ENCODE assay signal across 8 cellular contexts in the genomic region with DNA sequence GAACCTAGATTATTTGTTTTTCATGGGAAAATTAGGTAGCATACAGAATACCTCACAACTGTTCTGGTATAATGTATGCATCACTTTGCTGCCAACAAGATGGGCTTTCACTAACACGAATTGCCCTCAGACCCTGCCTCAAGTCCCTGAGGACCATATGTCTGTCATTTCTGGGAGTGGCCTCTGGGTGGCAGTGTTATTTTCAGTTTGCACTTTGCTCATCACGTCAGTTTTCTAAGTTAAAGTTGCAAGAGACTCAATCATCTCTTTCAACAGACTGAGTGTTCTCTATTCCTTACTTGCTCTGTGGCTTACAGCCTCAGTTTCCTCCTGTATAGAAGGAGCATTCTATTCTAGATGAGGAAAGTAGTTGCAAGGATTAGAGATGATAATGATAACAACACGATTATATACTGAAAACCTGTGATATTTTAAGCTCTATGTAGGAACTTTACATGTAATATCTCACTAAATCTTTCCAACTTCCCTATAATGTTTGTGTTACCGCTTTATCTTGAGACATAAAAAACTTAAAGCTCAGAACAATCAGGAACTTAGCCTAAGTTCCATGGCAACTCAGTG. TPM values are rescaled to one million over a fixed set of nuclear protein-coding genes. Genes with fewer than 3 reads are reported as not detected.
DNase-seq lines count a peak whose midpoint lies in the region; ATAC-seq and TF ChIP-seq lines count a peak whose summit lies in the region.

No MANE protein-coding gene starts in this region.

- CTCF ChIA-PET in activated CD8-positive, alpha-beta T cell treated with anti-CD3 and anti-CD28 coated beads, Interleukin-2, amount 10 ng/mL, durations not matched to agents 7 days and 5 days (lab: Charles Lee): interaction anchor here (0.6 to 3.8 kb wide), 31 partner anchors 10 to 537 kb away, joined by 3 to 43 read pairs (median 4); partner anchors contain the start of gene YTHDC2

- WGBS in endodermal cell (ENCODE audit: insufficient coverage in 1 of 2, insufficient read length in 1 of 2), 2 experiments: 33 to 46% methylated on average over 3 to 4 of the region's 4 CpGs

- DNase-seq in AG08396 (ENCODE audit: low spot score) (peak; percentile 55), NCI-H748 treated with DMSO at 0.1 percent for 48 hours (lab: John Stamatoyannopoulos, UW) (peak; percentile 52), endodermal cell (peak; percentile 90), mucosa of gallbladder (ENCODE audit: low spot score) (peak; percentile 52)
- DNase-seq in activated CD8-positive, alpha-beta T cell treated with anti-CD3 and anti-CD28 coated beads, Interleukin-2, amount 10 ng/mL, durations not matched to agents 7 days and 5 days: peak; percentile 75
- peak in 4 of 6 experiments; percentile 4 to 52 (median 34) for DNase-seq in stimulated activated naive CD4-positive, alpha-beta T cell (lab: John Stamatoyannopoulos, UW)

- H3K4me1 ChIP-seq in endodermal cell (ENCODE audit: control insufficient read depth, insufficient read depth, low read length): no peaks in the 10 kb centered on the region

- no peak overlapping the region for H3K4me3 ChIP-seq in endodermal cell (ENCODE audit: low read length)

- peak; percentile 83 for TF ChIP-seq CTCF in endodermal cell (conservative IDR thresholded peaks at IDR 0.05)

- no peaks in the 10 kb centered on the region for H3K9me3 Mint-ChIP-seq in activated CD8-positive, alpha-beta T cell treated with anti-CD3 and anti-CD28 coated beads, Interleukin-2, amount 10 ng/mL, durations not matched to agents 7 days and 5 days (ENCODE audit: insufficient read depth)
- no peaks in the 10 kb centered on the region for H3K9me3 Mint-ChIP-seq in endodermal cell

- peaks cover 18% of the 10 kb centered on the region for H3K36me3 Mint-ChIP-seq in activated CD8-positive, alpha-beta T cell treated with anti-CD3 and anti-CD28 coated beads, Interleukin-2, amount 10 ng/mL, durations not matched to agents 7 days and 5 days (ENCODE audit: low read depth)
- H3K36me3 Mint-ChIP-seq in endodermal cell (ENCODE audit: low read depth): no peaks in the 10 kb centered on the region

- no peak overlapping the region for H3K27ac ChIP-seq in endodermal cell (ENCODE audit: low read depth, low read length)

- H3K27ac Mint-ChIP-seq in activated CD8-positive, alpha-beta T cell treated with anti-CD3 and anti-CD28 coated beads, Interleukin-2, amount 10 ng/mL, durations not matched to agents 7 days and 5 days: peak overlapping the region; percentile 79
- no peak overlapping the region for H3K27ac Mint-ChIP-seq in endodermal cell

- no peaks in the 10 kb centered on the region for H3K9me3 ChIP-seq in endodermal cell (ENCODE audit: control insufficient read depth, low read length)

- no peak overlapping the region for H3K9ac ChIP-seq in endodermal cell (ENCODE audit: extremely low read depth, low read length, poor library complexity, severe bottlenecking)

- H3K36me3 ChIP-seq in endodermal cell (ENCODE audit: control insufficient read depth, insufficient read depth, low read length): no peaks in the 10 kb centered on the region

- peak overlapping the region; percentile 68 for H3K4me3 Mint-ChIP-seq in activated CD8-positive, alpha-beta T cell treated with anti-CD3 and anti-CD28 coated beads, Interleukin-2, amount 10 ng/mL, durations not matched to agents 7 days and 5 days
- no peak overlapping the region for H3K4me3 Mint-ChIP-seq in endodermal cell

- peak; percentile 85 for ATAC-seq in GM18519 (IDR thresholded peaks at IDR 0.05; ENCODE audit: low FRiP score, unreplicated experiment)
- peak; percentile 68 for ATAC-seq in HG03103 (IDR thresholded peaks at IDR 0.05; ENCODE audit: low read depth, unreplicated experiment)
- peak; percentile 58 for ATAC-seq in activated CD8-positive, alpha-beta T cell treated with anti-CD3 and anti-CD28 coated beads, Interleukin-2, amount 10 ng/mL, durations not matched to agents 7 days and 5 days

- POLR2A ChIA-PET in activated CD8-positive, alpha-beta T cell treated with anti-CD3 and anti-CD28 coated beads, Interleukin-2, amount 10 ng/mL, durations not matched to agents 7 days and 5 days (lab: Charles Lee): interaction anchor here (0.5 to 1.3 kb wide), 4 partner anchors 18 to 387 kb away, joined by 3 to 7 read pairs (median 4); partner anchors contain the start of gene YTHDC2

- H3K27me3 ChIP-seq in endodermal cell (ENCODE audit: control insufficient read depth, insufficient read depth, low read length, poor library complexity, severe bottlenecking): no peaks in the 10 kb centered on the region

- H3K27me3 Mint-ChIP-seq in activated CD8-positive, alpha-beta T cell treated with anti-CD3 and anti-CD28 coated beads, Interleukin-2, amount 10 ng/mL, durations not matched to agents 7 days and 5 days (ENCODE audit: low read depth): peaks cover 6% of the 10 kb centered on the region
- H3K27me3 Mint-ChIP-seq in endodermal cell (ENCODE audit: insufficient read depth): no peaks in the 10 kb centered on the region

- H3K4me1 Mint-ChIP-seq in activated CD8-positive, alpha-beta T cell treated with anti-CD3 and anti-CD28 coated beads, Interleukin-2, amount 10 ng/mL, durations not matched to agents 7 days and 5 days (ENCODE audit: low read depth): peaks cover 72% of the 10 kb centered on the region
- H3K4me1 Mint-ChIP-seq in endodermal cell: no peaks in the 10 kb centered on the region

RNA-seq across cellular contexts. Expression of gene TSSK1B, which starts 55.7 kb away (rescaled TPM):
- total RNA-seq in activated CD8-positive, alpha-beta T cell treated with anti-CD3 and anti-CD28 coated beads, Interleukin-2, amount 10 ng/mL, durations not matched to agents 7 days and 5 days: not detected
- under 1 TPM in 1 of 2 donors, not detected in 1; 0.11 TPM for total RNA-seq in endodermal cell
- polyA plus RNA-seq in endodermal cell (2013, experiment 1 of 2): not detected
- polyA plus RNA-seq in endodermal cell (2013, experiment 2 of 2): not detected
- 0.20 TPM for total RNA-seq in mucosa of gallbladder

Comparison
In these comparisons a context has a peak if more than half of its experiments do, and no peak if none do; other contexts are left out.
1. DNase-seq: peak in every context shown above with its lines; median percentile 90 in endodermal cell; 75 in activated CD8-positive, alpha-beta T cell treated with anti-CD3 and anti-CD28 coated beads, Interleukin-2, amount 10 ng/mL, durations not matched to agents 7 days and 5 days; 55 in AG08396; 52 in NCI-H748 treated with DMSO at 0.1 percent for 48 hours; 52 in mucosa of gallbladder; 34 in stimulated activated naive CD4-positive, alpha-beta T cell.